Comparison of ENCODE assay signal across 20 cellular contexts in the genomic region with DNA sequence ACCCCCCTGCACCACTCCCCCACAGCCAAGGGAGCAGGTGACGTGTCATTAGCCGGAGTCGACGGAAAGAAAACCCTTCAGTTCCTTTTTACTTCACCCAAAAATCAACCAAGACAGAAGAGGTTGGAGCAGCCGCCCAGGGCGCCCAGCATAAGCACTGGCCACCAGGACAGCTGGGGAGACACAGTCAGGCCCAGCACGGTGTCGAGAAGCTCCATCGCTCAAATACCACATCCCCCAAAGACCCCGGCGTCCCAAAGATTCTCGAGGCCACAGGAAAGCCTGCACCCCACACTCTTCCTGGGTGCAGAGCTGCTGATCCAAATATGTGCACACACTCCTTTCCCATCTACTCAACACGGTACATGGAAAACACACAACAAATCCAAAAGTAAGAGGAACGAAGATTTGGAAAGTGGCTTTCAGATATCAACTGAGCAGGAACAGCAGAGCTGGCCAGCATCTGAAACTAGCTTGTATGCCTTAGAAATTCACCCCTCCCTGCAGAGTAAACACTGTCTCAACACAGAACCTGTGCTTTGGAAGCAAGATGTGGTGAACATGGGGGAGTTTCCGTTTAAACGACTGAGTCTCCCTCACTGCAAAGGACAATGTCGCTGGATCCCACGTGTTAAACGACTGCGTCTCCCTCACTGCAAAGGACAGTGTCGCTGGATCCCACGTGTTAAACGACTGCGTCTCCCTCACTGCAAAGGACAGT. TPM values are rescaled to one million over a fixed set of nuclear protein-coding genes. Genes with fewer than 3 reads are reported as not detected.
"Had no signal": no experiment of that assay in that cellular context is flagged by ENCODE, and none has a peak within 500 bp of the region (broad histone marks: within the 10 kb centered on the region; RNA-seq: fewer than 3 reads in every experiment).

No MANE protein-coding gene starts in this region.

- ATAC-seq: activated CD8-positive, alpha-beta T cell treated with anti-CD3 and anti-CD28 coated beads, Interleukin-2, amount 10 ng/mL, durations not matched to agents 7 days and 5 days; body of pancreas; lower lobe of right lung; natural killer cell had no signal

- H3K36me3 ChIP-seq: lower lobe of right lung, prostate gland, tibial nerve, vagina had no signal

- H3K27me3 ChIP-seq: body of pancreas, vagina had no signal

- H3K36me3 Mint-ChIP-seq: natural killer cell had no signal

- DNase-seq: activated CD4-positive, alpha-beta T cell treated with anti-CD3 and anti-CD28 coated beads, Interleukin-2, amount 10 ng/mL, durations not matched to agents 24 days and 14 days; activated CD8-positive, alpha-beta T cell treated with anti-CD3 and anti-CD28 coated beads, Interleukin-2, amount 10 ng/mL, durations not matched to agents 7 days and 5 days; activated naive CD4-positive, alpha-beta T cell treated with anti-CD3 and anti-CD28 coated beads for 36 hours; activated T-cell treated with anti-CD3 and anti-CD28 coated beads, Interleukin-2, amount 50 U/mL, for 24 hours; central memory CD4-positive, alpha-beta T cell; erythroblast; foreskin melanocyte; lower lobe of right lung; natural killer cell; occipital lobe; stimulated activated CD4-positive, alpha-beta T cell treated with anti-CD3 and anti-CD28 coated beads, Interleukin-12 subunit alpha, Interleukin-12 subunit beta, amount 100 ng/mL, for 4 hours; stimulated activated CD4-positive, alpha-beta T cell treated with anti-CD3 and anti-CD28 coated beads, Interleukin-1b, Interleukin-23, amount 100 ng/mL, for 48 hours; stimulated activated naive CD4-positive, alpha-beta T cell treated with Interleukin-2 at 50 U/mL for 16 hours; substantia nigra had no signal

- H3K9me3 Mint-ChIP-seq: activated CD4-positive, alpha-beta T cell treated with anti-CD3 and anti-CD28 coated beads, Interleukin-2, amount 10 ng/mL, durations not matched to agents 24 days and 14 days; activated naive CD4-positive, alpha-beta T cell treated with anti-CD3 and anti-CD28 coated beads for 36 hours; activated T-cell treated with anti-CD3 and anti-CD28 coated beads, Interleukin-2, amount 50 U/mL, for 24 hours; activated T-helper 2 cell treated with anti-CD3 and anti-CD28 coated beads, Interferon-gamma antibody, Interleukin-2, Interleukin-4, amounts not matched to agents 10 μg/mL and 5 μg/mL and 100 μg/mL, durations not matched to agents 14 hours and 24 hours and 36 hours; natural killer cell; T-helper 1 cell treated with Interleukin-12 subunit alpha and Interleukin-12 subunit beta and Interleukin-4 antibody, amounts not matched to agents 30 μg/mL and 1 μg/mL, for 36 hours had no signal

- H3K4me1 ChIP-seq: lower lobe of right lung, prostate gland, tibial nerve, vagina had no signal

- H3K4me3 Mint-ChIP-seq: activated CD4-positive, alpha-beta T cell treated with anti-CD3 and anti-CD28 coated beads, Interleukin-2, amount 10 ng/mL, durations not matched to agents 24 days and 14 days; activated CD8-positive, alpha-beta T cell treated with anti-CD3 and anti-CD28 coated beads, Interleukin-2, amount 10 ng/mL, durations not matched to agents 7 days and 5 days; activated naive CD4-positive, alpha-beta T cell treated with anti-CD3 and anti-CD28 coated beads for 36 hours; activated T-cell treated with anti-CD3 and anti-CD28 coated beads, Interleukin-2, amount 50 U/mL, for 24 hours; natural killer cell; T-helper 1 cell treated with Interleukin-12 subunit alpha and Interleukin-12 subunit beta and Interleukin-4 antibody, amounts not matched to agents 30 μg/mL and 1 μg/mL, for 36 hours had no signal

- H3K4me1 Mint-ChIP-seq: activated CD4-positive, alpha-beta T cell treated with anti-CD3 and anti-CD28 coated beads, Interleukin-2, amount 10 ng/mL, durations not matched to agents 24 days and 14 days had no signal

- H3K27me3 Mint-ChIP-seq: activated CD4-positive, alpha-beta T cell treated with anti-CD3 and anti-CD28 coated beads, Interleukin-2, amount 10 ng/mL, durations not matched to agents 24 days and 14 days had no signal

- H3K27ac Mint-ChIP-seq: activated CD4-positive, alpha-beta T cell treated with anti-CD3 and anti-CD28 coated beads, Interleukin-2, amount 10 ng/mL, durations not matched to agents 24 days and 14 days; activated CD8-positive, alpha-beta T cell treated with anti-CD3 and anti-CD28 coated beads, Interleukin-2, amount 10 ng/mL, durations not matched to agents 7 days and 5 days; activated naive CD4-positive, alpha-beta T cell treated with anti-CD3 and anti-CD28 coated beads for 36 hours; activated T-cell treated with anti-CD3 and anti-CD28 coated beads, Interleukin-2, amount 50 U/mL, for 24 hours; activated T-helper 2 cell treated with anti-CD3 and anti-CD28 coated beads, Interferon-gamma antibody, Interleukin-2, Interleukin-4, amounts not matched to agents 10 μg/mL and 5 μg/mL and 100 μg/mL, durations not matched to agents 14 hours and 24 hours and 36 hours; natural killer cell; T-helper 1 cell treated with Interleukin-12 subunit alpha and Interleukin-12 subunit beta and Interleukin-4 antibody, amounts not matched to agents 30 μg/mL and 1 μg/mL, for 36 hours had no signal

- H3K27ac ChIP-seq: body of pancreas, lower lobe of right lung, prostate gland, tibial nerve, vagina had no signal

- H3K4me3 ChIP-seq: body of pancreas, lower lobe of right lung, prostate gland, tibial nerve, vagina had no signal

- H3K9me3 ChIP-seq: body of pancreas, lower lobe of right lung, prostate gland, tibial nerve, vagina had no signal

RNA-seq across cellular contexts. Expression of a gene that starts 54.6 kb away (rescaled TPM):
- total RNA-seq: activated CD4-positive, alpha-beta T cell treated with anti-CD3 and anti-CD28 coated beads, Interleukin-2, amount 10 ng/mL, durations not matched to agents 24 days and 14 days; activated T-helper 2 cell treated with anti-CD3 and anti-CD28 coated beads, Interferon-gamma antibody, Interleukin-2, Interleukin-4, amounts not matched to agents 10 μg/mL and 5 μg/mL and 100 μg/mL, durations not matched to agents 14 hours and 24 hours and 36 hours had no signal
